16 cellular contexts compared by ENCODE assay signal in genomic region chr3:149114458-149114857, GRCh38.
"Had no signal": no experiment of that assay in that cellular context is flagged by ENCODE, and none has a peak within 500 bp of the region (broad histone marks: within the 10 kb centered on the region; RNA-seq: fewer than 3 reads in every experiment).

No MANE protein-coding gene starts in this region.

- H3K27me3 ChIP-seq: esophagus squamous epithelium, heart right ventricle, suprapubic skin had no signal

- H3K4me3 Mint-ChIP-seq: activated B cell treated with CpG ODN at 0.5 μM for 24 hours; activated T-cell treated with anti-CD3 and anti-CD28 coated beads, Interleukin-2, amount 50 U/mL, for 24 hours; naive thymus-derived CD8-positive, alpha-beta T cell; T-helper 17 cell had no signal

- DNase-seq: activated B cell treated with CpG ODN at 0.5 μM for 24 hours; activated CD4-positive, alpha-beta T cell treated with anti-CD3 and anti-CD28 coated beads, Interleukin-2, amount 50 U/mL, for 4 hours; activated effector memory CD4-positive, alpha-beta T cell treated with anti-CD3 and anti-CD28 coated beads, Interleukin-2, amount 50 U/mL, for 16 hours; activated T-cell treated with anti-CD3 and anti-CD28 coated beads, Interleukin-2, amount 50 U/mL, for 24 hours; amniotic stem cell; esophagus squamous epithelium; heart right ventricle; mucosa of descending colon; naive thymus-derived CD8-positive, alpha-beta T cell; stimulated activated CD4-positive, alpha-beta T cell treated with anti-CD3 and anti-CD28 coated beads, Interleukin-12 subunit alpha, Interleukin-12 subunit beta, amount 100 ng/mL, for 4 hours; stimulated activated naive CD4-positive, alpha-beta T cell treated with Interleukin-2 at 50 U/mL for 16 hours; T-helper 17 cell had no signal

- H3K4me1 ChIP-seq: esophagus squamous epithelium, prostate gland, suprapubic skin had no signal

- H3K36me3 Mint-ChIP-seq: activated naive CD4-positive, alpha-beta T cell treated with anti-CD3 and anti-CD28 coated beads, Interleukin-2, amount 50 U/mL, for 72 hours; naive thymus-derived CD8-positive, alpha-beta T cell had no signal

- H3K4me1 Mint-ChIP-seq: activated B cell treated with CpG ODN at 0.5 μM for 24 hours; naive thymus-derived CD8-positive, alpha-beta T cell; T-helper 17 cell had no signal

- H3K9me3 Mint-ChIP-seq: activated B cell treated with CpG ODN at 0.5 μM for 24 hours; activated T-cell treated with anti-CD3 and anti-CD28 coated beads, Interleukin-2, amount 50 U/mL, for 24 hours; naive thymus-derived CD8-positive, alpha-beta T cell had no signal

- H3K4me3 ChIP-seq: esophagus squamous epithelium, heart right ventricle, lung, mucosa of descending colon, prostate gland, suprapubic skin had no signal

- H3K27ac Mint-ChIP-seq: activated B cell treated with CpG ODN at 0.5 μM for 24 hours; activated naive CD4-positive, alpha-beta T cell treated with anti-CD3 and anti-CD28 coated beads, Interleukin-2, amount 50 U/mL, for 72 hours; activated T-cell treated with anti-CD3 and anti-CD28 coated beads, Interleukin-2, amount 50 U/mL, for 24 hours; T-helper 17 cell had no signal

- ATAC-seq: activated naive CD4-positive, alpha-beta T cell treated with anti-CD3 and anti-CD28 coated beads, Interleukin-2, amount 50 U/mL, for 72 hours; mucosa of descending colon; naive thymus-derived CD8-positive, alpha-beta T cell; T-helper 17 cell had no signal

- H3K36me3 ChIP-seq: esophagus squamous epithelium, heart right ventricle, prostate gland, suprapubic skin had no signal

- H3K27ac ChIP-seq: esophagus squamous epithelium, heart right ventricle, prostate gland, suprapubic skin had no signal
